25 cellular contexts compared by ENCODE assay signal in genomic region chr18:36078751-36079529, GRCh38. TPM values are rescaled to one million over a fixed set of nuclear protein-coding genes. Genes with fewer than 3 reads are reported as not detected.
A peak's percentile ranks its signal among the peaks of the same experiment; 100 is the strongest.
DNase-seq lines count a peak whose midpoint lies in the region; ATAC-seq, FAIRE-seq and TF ChIP-seq lines count a peak whose summit lies in the region.
"Had no signal": no experiment of that assay in that cellular context is flagged by ENCODE, and none has a peak within 500 bp of the region (broad histone marks: within the 10 kb centered on the region; RNA-seq: fewer than 3 reads in every experiment).

No MANE protein-coding gene starts in this region.

- BruUV-seq in mammary epithelial cell (replicated peaks; lab: Mats Ljungman, UMichigan) (no TSS peak), MCF 10A (replicated peaks; lab: Mats Ljungman, UMichigan) (no TSS peak)

- H3K27me3 Mint-ChIP-seq in MCF 10A (ENCODE audit: insufficient read depth, unreplicated experiment) = no peaks in the 10 kb centered on the region

- WGBS in mammary epithelial cell (ENCODE audit: low coverage, missing lambda C conversion rate) = 72% methylated on average over 6 of the region's 6 CpGs

- intact Hi-C loops in mammary epithelial cell (cut with micrococcal nuclease) (no loop called here), MCF 10A (cut with micrococcal nuclease) (no loop called here)

- H3K27me3 ChIP-seq in mammary epithelial cell (ENCODE audit: insufficient read depth, low read length) = no peaks in the 10 kb centered on the region
- H3K27me3 ChIP-seq in subcutaneous abdominal adipose tissue (ENCODE audit: control insufficient read depth in 5 of 5, insufficient read depth in 4 of 5, low read length in 5 of 5) = no peaks in the 10 kb centered on the region
- H3K27me3 ChIP-seq: thyroid gland had no signal

- H3K4me3 ChIP-seq in mammary epithelial cell (replicated peaks in 1 of 3; ENCODE audit: insufficient read depth in 1 of 3, low read depth in 2 of 3, low read length in 3 of 3) = no peak overlapping the region
- H3K4me3 ChIP-seq in astrocyte of the spinal cord (ENCODE audit: low read depth, low read length) = no peak overlapping the region
- peak overlapping the region in 4 of 5 donors; percentile 12 to 39 (median 28) for H3K4me3 ChIP-seq in subcutaneous abdominal adipose tissue (ENCODE audit: low read depth in 1 of 5, low read length in 5 of 5)
- H3K4me3 ChIP-seq: dorsolateral prefrontal cortex, GM23338, heart right ventricle, prostate gland, spleen, thyroid gland had no signal

- H2AFZ ChIP-seq in mammary epithelial cell (ENCODE audit: low read depth, low read length) = peak overlapping the region; percentile 67
- H2AFZ ChIP-seq: GM23338 had no signal

- no peak overlapping the region for H3K27ac ChIP-seq in mammary epithelial cell (ENCODE audit: insufficient read depth, low read depth, low read length)
- H3K27ac ChIP-seq in subcutaneous abdominal adipose tissue (ENCODE audit: low read depth, low read length) = no peak overlapping the region
- H3K27ac ChIP-seq: 22Rv1, C4-2B, dorsolateral prefrontal cortex, heart right ventricle, prostate gland, thyroid gland, VCaP had no signal

- no peak overlapping the region for H3K4me3 Mint-ChIP-seq in MCF 10A (ENCODE audit: unreplicated experiment)
- H3K4me3 Mint-ChIP-seq: activated naive CD4-positive, alpha-beta T cell treated with anti-CD3 and anti-CD28 coated beads, Interleukin-2, amount 10 ng/mL, durations not matched to agents 7 days and 5 days; brain; GM23338; natural killer cell treated with Interleukin-12 subunit alpha and Interleukin-12 subunit beta and Interleukin-15 and Interleukin-18, amount 100 ng/mL, for 72 hours had no signal

- POLR2A ChIA-PET in MCF 10A (lab: Yijun Ruan, JAX) = interaction anchor here (0.6 to 2.2 kb wide), 4 partner anchors 12 to 1441 kb away, joined by 3 to 6 read pairs (median 3); partner anchors contain the start of genes RPRD1A and SLC39A6

- H3K4me1 Mint-ChIP-seq in MCF 10A (ENCODE audit: insufficient read depth, unreplicated experiment) = no peaks in the 10 kb centered on the region
- H3K4me1 Mint-ChIP-seq: brain, GM23338 had no signal

- no peaks in the 10 kb centered on the region for H3K9me3 ChIP-seq in mammary epithelial cell (replicated peaks; ENCODE audit: insufficient read depth, low read length)
- H3K9me3 ChIP-seq in subcutaneous abdominal adipose tissue (ENCODE audit: control insufficient read depth in 5 of 5, low read length in 5 of 5) = peaks cover 0 to 12% (median 4%) of the 10 kb centered on the region in 5 donors
- H3K9me3 ChIP-seq: prostate gland, thyroid gland had no signal

- no peaks in the 10 kb centered on the region for H3K79me2 ChIP-seq in mammary epithelial cell (ENCODE audit: insufficient read depth, low read length)

- CTCF ChIA-PET in mammary epithelial cell (lab: Charles Lee; ENCODE audit: low non-redundant PET) = no interaction called here
- CTCF ChIA-PET in MCF 10A (lab: Yijun Ruan, JAX) = interaction anchor here (0.7 to 2.2 kb wide), 3 partner anchors 16 to 97 kb away, joined by 3 to 11 read pairs (median 5); no protein-coding TSS in a partner anchor

- H3K4me1 ChIP-seq in mammary epithelial cell (ENCODE audit: insufficient read depth, low read length) = peaks cover 16% of the 10 kb centered on the region
- peaks cover 0 to 13% (median 9%) of the 10 kb centered on the region in 5 donors for H3K4me1 ChIP-seq in subcutaneous abdominal adipose tissue (ENCODE audit: control insufficient read depth in 5 of 5, insufficient read depth in 5 of 5, low read length in 5 of 5)
- H3K4me1 ChIP-seq: heart right ventricle, prostate gland had no signal

- in situ Hi-C loops in mammary epithelial cell (cut with MboI; ENCODE audit: low sequenced_read_pairs in 2 of 2) = loop anchor here in 1 of 2 donors (25.0 kb wide), 1 partner anchor 333 kb away; no protein-coding TSS in a partner anchor
- in situ Hi-C loops in astrocyte of the spinal cord (cut with HindIII; ENCODE audit: low sequenced_read_pairs) = no loop called here

- FAIRE-seq in GM12891 (lab: Jason Lieb, UNC) = no peak
- FAIRE-seq: islet of Langerhans had no signal

- H3K36me3 ChIP-seq in mammary epithelial cell (ENCODE audit: insufficient read depth, low read length) (no peaks in the 10 kb centered on the region), subcutaneous abdominal adipose tissue (ENCODE audit: control insufficient read depth in 5 of 5, insufficient read depth in 5 of 5, low read length in 5 of 5) (no peaks in the 10 kb centered on the region)
- H3K36me3 ChIP-seq: heart right ventricle, prostate gland, spleen, thyroid gland had no signal

- dilution Hi-C loops in mammary epithelial cell (cut with HindIII; ENCODE audit: low sequenced_read_pairs) = no loop called here

- H3K27ac Mint-ChIP-seq in MCF 10A (ENCODE audit: low read depth, unreplicated experiment) = no peak overlapping the region
- H3K27ac Mint-ChIP-seq: activated naive CD4-positive, alpha-beta T cell treated with anti-CD3 and anti-CD28 coated beads, Interleukin-2, amount 10 ng/mL, durations not matched to agents 7 days and 5 days; brain; GM23338; natural killer cell treated with Interleukin-12 subunit alpha and Interleukin-12 subunit beta and Interleukin-15 and Interleukin-18, amount 100 ng/mL, for 72 hours had no signal

- no peak overlapping the region for H3K9ac ChIP-seq in mammary epithelial cell (ENCODE audit: insufficient read depth, low read length)
- H3K9ac ChIP-seq in subcutaneous abdominal adipose tissue (ENCODE audit: low read length in 5 of 5) = no peak overlapping the region

- TF ChIP-seq POLR2A in GM12891 (IDR thresholded peaks at IDR 0.05; ENCODE audit: low read depth, low read length) = no peak

- DNase-seq in mammary epithelial cell (peak; percentile 52), MCF 10A (ENCODE audit: unreplicated experiment) (no peak), astrocyte of the spinal cord (ENCODE audit: low read depth, low spot score) (peak; percentile 82), foreskin melanocyte (peak; percentile 21), NCI-H526 treated with DMSO at 0.1 percent for 48 hours (lab: John Stamatoyannopoulos, UW) (no peak), GM12891 (ENCODE audit: insufficient read length, low spot score) (no peak)
- DNase-seq: activated CD4-positive, alpha-beta T cell treated with anti-CD3 and anti-CD28 coated beads, Interleukin-2, amount 50 U/mL, for 48 hours; activated naive CD4-positive, alpha-beta T cell treated with anti-CD3 and anti-CD28 coated beads, Interleukin-2, amount 10 ng/mL, durations not matched to agents 7 days and 5 days; activated T-cell treated with anti-CD3 and anti-CD28 coated beads, Interleukin-2, amount 50 U/mL, for 1 hour; dorsolateral prefrontal cortex; heart right ventricle; NCI-H1694 treated with DMSO at 0.1 percent for 48 hours; spleen; thyroid gland had no signal

- H3K9me3 Mint-ChIP-seq in MCF 10A (ENCODE audit: unreplicated experiment) = peaks cover 4% of the 10 kb centered on the region

- ATAC-seq in GM21529 (IDR thresholded peaks at IDR 0.05; ENCODE audit: unreplicated experiment) = no peak
- ATAC-seq: GM23338; natural killer cell treated with Interleukin-12 subunit alpha and Interleukin-12 subunit beta and Interleukin-15 and Interleukin-18, amount 100 ng/mL, for 72 hours; Right ventricle myocardium inferior had no signal

- TF ChIP-seq CTCF in mammary epithelial cell (conservative IDR thresholded peaks at IDR 0.05 in 1 of 2, IDR thresholded peaks at IDR 0.05 in 1 of 2; ENCODE audit: extremely low read depth in 1 of 2, insufficient read depth in 1 of 2, low read depth in 1 of 2, low read length in 2 of 2) (no peak), MCF 10A (IDR thresholded peaks at IDR 0.05; ENCODE audit: unreplicated experiment) (no peak), astrocyte of the spinal cord (IDR thresholded peaks at IDR 0.05; ENCODE audit: low read depth, low read length) (no peak)

- H3K36me3 Mint-ChIP-seq in MCF 10A (ENCODE audit: insufficient read depth, unreplicated experiment) = no peaks in the 10 kb centered on the region
- H3K36me3 Mint-ChIP-seq: activated naive CD4-positive, alpha-beta T cell treated with anti-CD3 and anti-CD28 coated beads, Interleukin-2, amount 10 ng/mL, durations not matched to agents 7 days and 5 days; brain had no signal

- no peaks in the 10 kb centered on the region for H4K20me1 ChIP-seq in mammary epithelial cell (ENCODE audit: insufficient read depth, low read length)

- peak overlapping the region; percentile 31 for H3K4me2 ChIP-seq in mammary epithelial cell (ENCODE audit: insufficient read depth, low read depth, low read length)
- H3K4me2 ChIP-seq: GM23338 had no signal

TF ChIP-seq in GM12891, 5 proteins besides CTCF, POLR2A, EP300 and RAD21:
- TF ChIP-seq TAF1 (IDR thresholded peaks at IDR 0.05; ENCODE audit: low read depth, low read length) (no peak), SPI1 (IDR thresholded peaks at IDR 0.05; ENCODE audit: low read depth, low read length) (no peak), POU2F2 (IDR thresholded peaks at IDR 0.05; ENCODE audit: low read depth, low read length) (no peak), POLR2AphosphoS5 (IDR thresholded peaks at IDR 0.05; ENCODE audit: low read depth, low read length) (no peak), PAX5 (IDR thresholded peaks at IDR 0.05; ENCODE audit: insufficient read depth, low read length, severe bottlenecking) (no peak)

RNA-seq across cellular contexts. Expression of gene RPRD1A, which starts 11.6 kb away (rescaled TPM):
- total RNA-seq in mammary epithelial cell (10 to 100 TPM; 66.5 to 74.0 TPM), MCF 10A (2022) (89.1 and 116 TPM in 2 replicates)
- polyA plus RNA-seq in mammary epithelial cell = 27.3 TPM
- polyA minus RNA-seq in mammary epithelial cell = 17.3 TPM
- 27.4 TPM for polyA plus RNA-seq in GM12891 (2012; ENCODE audit: low read depth, missing spikeins)

RNA-seq across cellular contexts. Expression of gene SLC39A6, which starts 50.2 kb away (rescaled TPM):
- 100 to 1,000 TPM; 123 to 255 TPM for total RNA-seq in mammary epithelial cell
- polyA plus RNA-seq in mammary epithelial cell = 170 TPM
- polyA minus RNA-seq in mammary epithelial cell = 87.8 TPM
- 49.7 and 53.5 TPM in 2 replicates for total RNA-seq in MCF 10A (2022)
- polyA plus RNA-seq in GM12891 (2012; ENCODE audit: low read depth, missing spikeins) = 15.4 TPM

RNA-seq across cellular contexts. Expression of gene ELP2, which starts 50.8 kb away (rescaled TPM):
- total RNA-seq in mammary epithelial cell (10 to 100 TPM; 88.6 to 91.4 TPM), MCF 10A (2022) (100 and 105 TPM in 2 replicates)
- 42.9 TPM for polyA plus RNA-seq in mammary epithelial cell
- polyA minus RNA-seq in mammary epithelial cell = 86.6 TPM
- 71.4 TPM for polyA plus RNA-seq in GM12891 (2012; ENCODE audit: low read depth, missing spikeins)

Comparison
In these comparisons a context has a peak if more than half of its experiments do, and no peak if none do; other contexts are left out.
1. DNase-seq: peak in mammary epithelial cell (single experiment), astrocyte of the spinal cord (single experiment) and foreskin melanocyte (single experiment); none in MCF 10A (single experiment), NCI-H526 treated with DMSO at 0.1 percent for 48 hours (single experiment) and GM12891 (single experiment).
2. H3K4me3 ChIP-seq: peak in subcutaneous abdominal adipose tissue (4 of 5); none in mammary epithelial cell (0 of 3) and astrocyte of the spinal cord (single experiment).